In genomic region chr13:108915634-108916497, GRCh38 we compare ENCODE assay signal across 7 cellular contexts.
DNase-seq lines count a peak whose midpoint lies in the region; ATAC-seq and TF ChIP-seq lines count a peak whose summit lies in the region.

No MANE protein-coding gene starts in this region.

- H3K27me3 ChIP-seq in muscle layer of duodenum (ENCODE audit: low read depth, low read length): no peaks in the 10 kb centered on the region

- H3K27ac ChIP-seq in muscle layer of duodenum (ENCODE audit: low read length): peak overlapping the region; percentile 94

- no peaks in the 10 kb centered on the region for H3K36me3 ChIP-seq in muscle layer of duodenum (ENCODE audit: control insufficient read depth in 1 of 2, insufficient read depth in 2 of 2, low read length in 2 of 2)

- H3K4me1 ChIP-seq in muscle layer of duodenum (ENCODE audit: control insufficient read depth in 1 of 2, insufficient read depth in 2 of 2, low read length in 2 of 2): peaks cover 13 to 15% of the 10 kb centered on the region in 2 donors

- peak; percentile 90 for ATAC-seq in GM18517 (IDR thresholded peaks at IDR 0.05; ENCODE audit: unreplicated experiment)
- ATAC-seq in HG02763 (IDR thresholded peaks at IDR 0.05; ENCODE audit: unreplicated experiment): peak; percentile 93

- TF ChIP-seq CTCF in epithelial cell of proximal tubule (conservative IDR thresholded peaks at IDR 0.05; ENCODE audit: low read depth, low read length): no peak

- DNase-seq in NCI-H2196 (lab: John Stamatoyannopoulos, UW; ENCODE audit: unreplicated experiment) (peak; percentile 56), epithelial cell of proximal tubule (ENCODE audit: low read depth) (peak; percentile 95)
- peak; percentile 51 to 59 for DNase-seq in activated CD8-positive, alpha-beta memory T cell treated with anti-CD3 and anti-CD28 coated beads for 4 hours (ENCODE audit: low read depth in 2 of 2)
- peak; percentile 61 to 75 for DNase-seq in stimulated activated CD8-positive, alpha-beta memory T cell treated with anti-CD3 and anti-CD28 coated beads, Interleukin-7, amount 100 ng/mL, for 4 hours (ENCODE audit: low read depth in 2 of 2)

- no peaks in the 10 kb centered on the region for H3K9me3 ChIP-seq in muscle layer of duodenum (ENCODE audit: control insufficient read depth in 1 of 2, low read length in 2 of 2)

- H3K4me3 ChIP-seq in epithelial cell of proximal tubule (ENCODE audit: low read depth, low read length) (no peak overlapping the region), muscle layer of duodenum (ENCODE audit: low read depth in 1 of 2, low read length in 2 of 2) (peak overlapping the region; percentile 20 to 53)
